ENCODE assay signal across 13 cellular contexts in the genomic region with DNA sequence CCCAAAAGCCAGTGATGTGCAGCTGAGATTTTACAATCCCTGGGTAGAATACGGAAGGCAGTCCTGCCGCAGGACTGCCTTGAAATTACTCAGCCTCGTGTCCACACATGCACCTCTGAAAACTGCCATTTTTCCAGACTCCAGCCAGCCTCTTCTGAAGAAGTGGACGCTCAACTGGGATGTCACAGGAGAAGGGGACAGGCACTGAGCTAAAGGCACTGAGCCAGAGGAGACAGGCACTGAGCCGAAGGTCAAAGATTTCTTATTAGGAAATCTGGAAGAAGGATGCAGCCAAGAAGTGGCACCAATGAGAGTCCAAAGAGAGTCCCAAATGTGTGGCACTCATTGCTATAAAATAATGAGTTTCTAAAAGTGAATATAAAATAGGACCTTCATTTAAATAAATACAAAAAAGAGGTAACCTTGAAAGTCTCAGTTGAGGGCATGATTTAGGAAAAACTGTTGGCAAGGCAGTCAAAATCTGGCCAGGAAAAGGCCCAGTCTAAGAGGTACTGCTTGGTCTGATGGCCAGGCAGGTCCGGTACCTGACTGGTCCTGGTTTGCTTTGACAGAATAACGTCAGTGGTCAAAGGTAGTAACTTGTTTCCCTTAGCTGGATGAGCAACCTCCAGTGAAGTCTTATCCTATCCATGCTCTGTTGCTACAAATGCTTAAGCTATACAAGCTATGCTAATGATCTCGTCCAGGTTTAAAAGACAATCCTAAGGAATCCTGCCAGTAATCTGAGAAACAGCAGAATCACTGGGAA.
"Had no signal": no experiment of that assay in that cellular context is flagged by ENCODE, and none has a peak within 500 bp of the region (broad histone marks: within the 10 kb centered on the region; RNA-seq: fewer than 3 reads in every experiment).

No MANE protein-coding gene starts in this region.

- H3K27ac ChIP-seq: lower lobe of right lung had no signal

- H3K9me3 ChIP-seq: lower lobe of right lung had no signal

- DNase-seq: activated CD4-positive, alpha-beta memory T cell treated with anti-CD3 and anti-CD28 coated beads for 36 hours; activated CD4-positive, alpha-beta T cell treated with anti-CD3 and anti-CD28 coated beads for 36 hours; activated CD8-positive, alpha-beta memory T cell treated with anti-CD3 and anti-CD28 coated beads, Interleukin-2, amount 10 ng/mL, durations not matched to agents 7 days and 5 days; activated naive CD4-positive, alpha-beta T cell treated with anti-CD3 and anti-CD28 coated beads for 36 hours; activated T-cell treated with anti-CD3 and anti-CD28 coated beads, Interleukin-2, amount 50 U/mL, for 1 hour; kidney; lower lobe of right lung; stimulated activated CD4-positive, alpha-beta T cell treated with anti-CD3 and anti-CD28 coated beads, Interleukin-2, amount 100 ng/mL, for 48 hours; T-helper 17 cell had no signal

- FAIRE-seq: astrocyte, colon, endometrium had no signal

- H3K4me1 ChIP-seq: lower lobe of right lung had no signal

- ATAC-seq: activated CD4-positive, alpha-beta T cell treated with anti-CD3 and anti-CD28 coated beads for 36 hours; activated CD8-positive, alpha-beta memory T cell treated with anti-CD3 and anti-CD28 coated beads, Interleukin-2, amount 10 ng/mL, durations not matched to agents 7 days and 5 days; lower lobe of right lung; stimulated activated memory B cell treated with anti-CD40 and anti-IgM and Interleukin-4, amounts not matched to agents 10 μg/mL and 1 μg/mL and 100 μg/mL, for 72 hours; T-helper 17 cell had no signal

- H3K36me3 ChIP-seq: lower lobe of right lung had no signal

- H3K4me3 ChIP-seq: lower lobe of right lung had no signal
